ENCODE assay signal across 25 cellular contexts in genomic region chr4:146524663-146525062, GRCh38.
"Had no signal": no experiment of that assay in that cellular context is flagged by ENCODE, and none has a peak within 500 bp of the region (broad histone marks: within the 10 kb centered on the region; RNA-seq: fewer than 3 reads in every experiment).

No MANE protein-coding gene starts in this region.

- H3K27ac ChIP-seq: neural progenitor cell, ovary, parathyroid adenoma, psoas muscle, right lobe of liver, sigmoid colon, thoracic aorta, thyroid gland, tibial nerve, upper lobe of right lung, uterus had no signal

- DNase-seq: naive thymus-derived CD4-positive, alpha-beta T cell; natural killer cell; occipital lobe; ovary; posterior cingulate gyrus; psoas muscle; right cardiac atrium; right lobe of liver; sigmoid colon; small intestine; stimulated activated CD4-positive, alpha-beta T cell treated with anti-CD3 and anti-CD28 coated beads, Interleukin-1b, Interleukin-23, amount 100 ng/mL, for 48 hours; stimulated activated CD4-positive, alpha-beta T cell treated with anti-CD3 and anti-CD28 coated beads, Interleukin-4, amount 100 ng/mL, for 1 hour; stimulated activated CD4-positive, alpha-beta T cell treated with anti-CD3 and anti-CD28 coated beads, Interleukin-4, amount 100 ng/mL, for 4 hours; stimulated activated CD8-positive, alpha-beta memory T cell treated with anti-CD3 and anti-CD28 coated beads, Interleukin-4, amount 100 ng/mL, for 48 hours; stimulated activated naive CD4-positive, alpha-beta T cell; stimulated activated naive CD8-positive, alpha-beta T cell treated with anti-CD3 and anti-CD28 coated beads, Interleukin-15, amount 100 ng/mL, for 72 hours; stimulated activated naive CD8-positive, alpha-beta T cell treated with anti-CD3 and anti-CD28 coated beads, Interleukin-15, Interleukin-2, amounts not matched to agents 100 U/mL and 50 U/mL, for 24 hours; thyroid gland; upper lobe of right lung; uterus had no signal

- ATAC-seq: naive thymus-derived CD4-positive, alpha-beta T cell; natural killer cell; psoas muscle; right cardiac atrium; right lobe of liver; stimulated activated memory B cell treated with anti-CD40 and anti-IgM and Interleukin-4, amounts not matched to agents 10 μg/mL and 1 μg/mL and 100 μg/mL, for 72 hours; stimulated activated naive CD8-positive, alpha-beta T cell treated with anti-CD3 and anti-CD28 coated beads, Interleukin-15, amount 100 ng/mL, for 72 hours; stimulated activated naive CD8-positive, alpha-beta T cell treated with anti-CD3 and anti-CD28 coated beads, Interleukin-15, Interleukin-2, amounts not matched to agents 100 U/mL and 50 U/mL, for 24 hours; upper lobe of right lung had no signal

- H3K4me3 ChIP-seq: neural progenitor cell, ovary, psoas muscle, right lobe of liver, sigmoid colon, thoracic aorta, thyroid gland, tibial nerve, upper lobe of right lung, uterus had no signal
